In the genomic region with DNA sequence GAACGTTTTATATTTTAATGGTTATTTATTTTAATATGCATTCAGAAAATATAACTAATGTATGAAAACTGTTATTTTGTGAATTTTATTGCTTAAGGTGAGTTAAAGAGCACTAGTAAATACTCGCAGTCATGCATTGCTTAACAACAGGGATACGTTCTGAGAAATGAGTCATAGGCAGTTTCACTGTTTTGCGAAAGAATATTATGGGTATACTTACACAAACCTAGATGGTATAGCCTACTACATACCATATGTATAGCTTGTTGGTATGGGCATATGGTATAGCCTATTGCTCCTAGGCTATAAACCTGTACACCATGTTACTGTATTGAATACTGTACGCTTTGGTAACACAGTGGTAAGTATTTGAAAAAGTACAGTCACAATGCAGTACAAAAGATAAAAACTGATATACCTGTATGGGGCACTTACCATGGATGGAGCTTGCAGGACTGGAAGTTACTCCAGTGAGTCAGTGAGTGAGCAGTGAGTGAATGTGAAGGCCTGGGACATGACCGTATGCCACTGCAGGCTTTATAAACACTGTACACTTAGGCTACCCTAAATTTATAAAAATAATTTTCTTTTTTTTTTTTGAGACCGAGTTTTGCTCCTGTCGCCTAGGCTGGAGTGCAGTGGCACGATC, we compare ENCODE assay signal across 24 cellular contexts. TPM values are rescaled to one million over a fixed set of nuclear protein-coding genes. Genes with fewer than 3 reads are reported as not detected.
A peak's percentile ranks its signal among the peaks of the same experiment; 100 is the strongest.
DNase-seq lines count a peak whose midpoint lies in the region; FAIRE-seq and TF ChIP-seq lines count a peak whose summit lies in the region.
"Had no signal": no experiment of that assay in that cellular context is flagged by ENCODE, and none has a peak within 500 bp of the region (broad histone marks: within the 10 kb centered on the region; RNA-seq: fewer than 3 reads in every experiment).

No MANE protein-coding gene starts in this region.

- H3K27me3 ChIP-seq in PC-9 (ENCODE audit: insufficient read depth, low read depth): no peaks in the 10 kb centered on the region
- no peaks in the 10 kb centered on the region for H3K27me3 ChIP-seq in small intestine (ENCODE audit: control insufficient read depth in 2 of 2, insufficient read depth in 2 of 2, low read length in 2 of 2)
- H3K27me3 ChIP-seq: esophagus squamous epithelium, sigmoid colon, tibial artery had no signal

- H3K4me1 Mint-ChIP-seq in CD14-positive monocyte: peaks cover 11% of the 10 kb centered on the region
- H3K4me1 Mint-ChIP-seq: activated CD4-positive, alpha-beta T cell treated with anti-CD3 and anti-CD28 coated beads, Interleukin-2, amount 10 ng/mL, durations not matched to agents 24 days and 14 days; nephron progenitor cell had no signal

- CTCF ChIA-PET in HEK293 (lab: Yijun Ruan, JAX) (no interaction called here), PC-9 (lab: Charles Lee) (no interaction called here)

- H3K4me1 ChIP-seq in HEK293 (ENCODE audit: control insufficient read depth, insufficient read depth, low read length): no peaks in the 10 kb centered on the region
- H3K4me1 ChIP-seq in PC-9 (replicated peaks; ENCODE audit: insufficient read depth): peaks cover 11% of the 10 kb centered on the region; the same call in 1 of the 2 replicates
- H3K4me1 ChIP-seq in small intestine (ENCODE audit: control insufficient read depth in 2 of 2, insufficient read depth in 1 of 2, low read depth in 1 of 2, low read length in 1 of 2): no peaks in the 10 kb centered on the region
- H3K4me1 ChIP-seq: HAP-1, parathyroid adenoma, tibial artery had no signal

- H3K79me2 ChIP-seq in PC-9 (ENCODE audit: low read depth): no peaks in the 10 kb centered on the region

- TF ChIP-seq CTCF in CD14-positive monocyte (IDR thresholded peaks at IDR 0.05) (no peak), HEK293 (tag by site-specific recombination; IDR thresholded peaks at IDR 0.05) (no peak), PC-9 (conservative IDR thresholded peaks at IDR 0.05) (no peak), fibroblast of villous mesenchyme (IDR thresholded peaks at IDR 0.05; ENCODE audit: insufficient read depth, low read depth, low read length) (no peak)

- no peaks in the 10 kb centered on the region for H3K9me3 ChIP-seq in HEK293 (ENCODE audit: control insufficient read depth, insufficient read depth, low read depth, low read length)
- H3K9me3 ChIP-seq in PC-9 (ENCODE audit: insufficient read depth, low read depth): no peaks in the 10 kb centered on the region
- H3K9me3 ChIP-seq in small intestine (ENCODE audit: control insufficient read depth, low read depth): no peaks in the 10 kb centered on the region
- H3K9me3 ChIP-seq: esophagus squamous epithelium, HAP-1, sigmoid colon, tibial artery had no signal

- H3K4me3 Mint-ChIP-seq in CD14-positive monocyte: no peak overlapping the region
- H3K4me3 Mint-ChIP-seq: activated CD4-positive, alpha-beta T cell treated with anti-CD3 and anti-CD28 coated beads, Interleukin-2, amount 10 ng/mL, durations not matched to agents 24 days and 14 days; nephron progenitor cell had no signal

- H3K4me3 ChIP-seq in HEK293 (ENCODE audit: low read depth, low read length) (no peak overlapping the region), PC-9 (no peak overlapping the region), fibroblast of villous mesenchyme (ENCODE audit: low read depth, low read length) (no peak overlapping the region), small intestine (ENCODE audit: low read depth in 1 of 2, low read length in 2 of 2) (no peak overlapping the region)
- H3K4me3 ChIP-seq: esophagus squamous epithelium, HAP-1, sigmoid colon, tibial artery had no signal

- FAIRE-seq in small intestine (lab: Jason Lieb, UNC): no peak

- POLR2A ChIA-PET in HEK293 (lab: Yijun Ruan, JAX): no interaction called here
- POLR2A ChIA-PET in PC-9 (lab: Charles Lee; ENCODE audit: unreplicated experiment): no interaction called here

- no peaks in the 10 kb centered on the region for H3K9me2 ChIP-seq in PC-9 (ENCODE audit: insufficient read depth)

- peak overlapping the region; percentile 38; the same call in 1 of the 2 replicates for H3K4me2 ChIP-seq in PC-9

- H3K27ac ChIP-seq in HEK293 (ENCODE audit: extremely low read depth, low read depth, low read length): no peak overlapping the region
- H3K27ac ChIP-seq in PC-9: peak overlapping the region; percentile 89
- H3K27ac ChIP-seq in small intestine (ENCODE audit: low read depth in 1 of 2, low read length in 1 of 2): no peak overlapping the region
- H3K27ac ChIP-seq: esophagus squamous epithelium, parathyroid adenoma, sigmoid colon, tibial artery had no signal

- BruUV-seq in PC-9 (replicated peaks; lab: Mats Ljungman, UMichigan): no TSS peak

- H3K36me3 Mint-ChIP-seq in CD14-positive monocyte: peaks cover 64 to 66% of the 10 kb centered on the region in 2 donors

- 90 to 91% (median 90%) methylated on average over 9 of the region's 9 CpGs for WGBS in small intestine, 3 donors

- peaks cover 0 to 63% of the 10 kb centered on the region in 2 experiments; a peak in 2 of 3 replicates for H3K36me3 ChIP-seq in HEK293 (ENCODE audit: control insufficient read depth in 2 of 2, insufficient read depth in 1 of 2, low read length in 2 of 2)
- peaks cover 39% of the 10 kb centered on the region for H3K36me3 ChIP-seq in PC-9 (ENCODE audit: low read depth)
- peaks cover 15 to 19% of the 10 kb centered on the region in 2 donors for H3K36me3 ChIP-seq in small intestine (ENCODE audit: control insufficient read depth in 2 of 2, insufficient read depth in 2 of 2, low read length in 2 of 2)

- H3F3A ChIP-seq in PC-9 (ENCODE audit: insufficient read depth, low read depth): peaks cover 25% of the 10 kb centered on the region

- no peak for DNase-seq in CD14-positive monocyte (ENCODE audit: low spot score)
- DNase-seq in PC-9: peak in 1 of 2 experiments; percentile 73
- DNase-seq in fibroblast of villous mesenchyme (ENCODE audit: low read depth): peak; percentile 71
- no peak for DNase-seq in small intestine
- DNase-seq in T1000 (lab: John Stamatoyannopoulos, UW): no peak
- no peak for DNase-seq in activated CD4-positive, CD25-positive, alpha-beta regulatory T cell (lab: John Stamatoyannopoulos, UW)
- DNase-seq: activated CD4-positive, alpha-beta T cell treated with anti-CD3 and anti-CD28 coated beads, Interleukin-2, amount 10 ng/mL, durations not matched to agents 24 days and 14 days; activated CD8-positive, alpha-beta memory T cell treated with anti-CD3 and anti-CD28 coated beads, Interleukin-2, amount 50 U/mL, for 48 hours; DMS79 treated with DMSO at 0.1 percent for 48 hours; esophagus squamous epithelium; glutamatergic neuron; Kasumi-1; NCI-H1417 treated with DMSO at 0.1 percent for 48 hours; NCI-H2107; NCI-H510A; nephron progenitor cell; NK-92 treated with Interleukin-12 subunit alpha and Interleukin-12 subunit beta, amount 100 ng/mL, for 24 hours; sigmoid colon; stimulated activated CD4-positive, alpha-beta T cell treated with anti-CD3 and anti-CD28 coated beads, Interleukin-2, amount 100 ng/mL, for 24 hours; stimulated activated naive CD4-positive, alpha-beta T cell; tibial artery had no signal

- intact Hi-C loops in CD14-positive monocyte (cut with micrococcal nuclease) (no loop called here), PC-9 (cut with micrococcal nuclease; ENCODE audit: unreplicated experiment) (no loop called here)

- H3K27ac Mint-ChIP-seq in CD14-positive monocyte: peak overlapping the region in 4 of 7 donors; percentile 43 to 85 (median 82)
- H3K27ac Mint-ChIP-seq: nephron progenitor cell had no signal

- no peaks in the 10 kb centered on the region for H3K27me3 Mint-ChIP-seq in CD14-positive monocyte (ENCODE audit: low read depth in 3 of 3)
- H3K27me3 Mint-ChIP-seq: activated CD4-positive, alpha-beta T cell treated with anti-CD3 and anti-CD28 coated beads, Interleukin-2, amount 10 ng/mL, durations not matched to agents 24 days and 14 days had no signal

- 0 out of 2 replicates have a peak, but pooled peaks cover 6% of the 10 kb centered on the region for H4K20me1 ChIP-seq in PC-9 (ENCODE audit: insufficient read depth)

- H3K9me3 Mint-ChIP-seq in CD14-positive monocyte: peaks cover 0 to 3% (median 0%) of the 10 kb centered on the region in 7 donors
- H3K9me3 Mint-ChIP-seq: activated CD4-positive, alpha-beta T cell treated with anti-CD3 and anti-CD28 coated beads, Interleukin-2, amount 10 ng/mL, durations not matched to agents 24 days and 14 days; nephron progenitor cell had no signal

- H2AFZ ChIP-seq in PC-9: no peak overlapping the region
- H2AFZ ChIP-seq: parathyroid adenoma had no signal

TF ChIP-seq in HEK293, 187 proteins besides CTCF, POLR2A, EP300 and RAD21:
- TF ChIP-seq ZNF211 (tag by site-specific recombination; IDR thresholded peaks at IDR 0.05; ENCODE audit: low read depth) (0 out of 2 replicates have a peak, but pooled peaks have one; percentile 20), ZNF76 (tag by site-specific recombination; IDR thresholded peaks at IDR 0.05; ENCODE audit: borderline replicate concordance, low read depth) (no peak)

RNA-seq across cellular contexts. Expression of gene ARFGEF2, which starts 38.5 kb away (rescaled TPM):
- polyA plus RNA-seq in CD14-positive monocyte (1 to 10 TPM; 4.6 to 5.5 TPM), small intestine (10 to 100 TPM; 10.8 to 15.1 (median 13.4) TPM)
- total RNA-seq in PC-9 (2021) (39.9 and 47.0 TPM in 2 replicates), fibroblast of villous mesenchyme (41.9 and 47.5 TPM in 2 replicates)
